ENCODE assay signal across 1 cellular context in the genomic region with DNA sequence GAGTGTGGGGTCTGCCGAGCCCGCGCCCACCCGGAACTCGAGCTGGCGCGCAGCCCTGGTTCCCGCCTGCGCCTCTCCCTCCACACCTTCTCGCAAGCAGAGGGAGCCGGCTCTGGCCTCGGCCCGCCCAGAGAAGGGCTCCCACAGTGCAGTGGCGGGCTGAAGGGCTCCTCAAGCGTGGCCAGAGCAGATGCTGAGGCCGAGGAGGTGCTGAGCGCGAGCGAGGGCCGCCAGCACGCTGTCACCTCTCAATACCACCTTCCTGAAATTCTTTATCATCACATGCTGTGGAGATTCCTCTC.
TF ChIP-seq lines count a peak whose summit lies in the region.

No MANE protein-coding gene starts in this region.

TF ChIP-seq in GM23338, 12 proteins besides CTCF, POLR2A, EP300 and RAD21 (continued from another document):
- TF ChIP-seq, protein P1, sequence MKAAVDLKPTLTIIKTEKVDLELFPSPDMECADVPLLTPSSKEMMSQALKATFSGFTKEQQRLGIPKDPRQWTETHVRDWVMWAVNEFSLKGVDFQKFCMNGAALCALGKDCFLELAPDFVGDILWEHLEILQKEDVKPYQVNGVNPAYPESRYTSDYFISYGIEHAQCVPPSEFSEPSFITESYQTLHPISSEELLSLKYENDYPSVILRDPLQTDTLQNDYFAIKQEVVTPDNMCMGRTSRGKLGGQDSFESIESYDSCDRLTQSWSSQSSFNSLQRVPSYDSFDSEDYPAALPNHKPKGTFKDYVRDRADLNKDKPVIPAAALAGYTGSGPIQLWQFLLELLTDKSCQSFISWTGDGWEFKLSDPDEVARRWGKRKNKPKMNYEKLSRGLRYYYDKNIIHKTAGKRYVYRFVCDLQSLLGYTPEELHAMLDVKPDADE (IDR thresholded peaks at IDR 0.05): no peak
